19 cellular contexts compared by ENCODE assay signal in the genomic region with DNA sequence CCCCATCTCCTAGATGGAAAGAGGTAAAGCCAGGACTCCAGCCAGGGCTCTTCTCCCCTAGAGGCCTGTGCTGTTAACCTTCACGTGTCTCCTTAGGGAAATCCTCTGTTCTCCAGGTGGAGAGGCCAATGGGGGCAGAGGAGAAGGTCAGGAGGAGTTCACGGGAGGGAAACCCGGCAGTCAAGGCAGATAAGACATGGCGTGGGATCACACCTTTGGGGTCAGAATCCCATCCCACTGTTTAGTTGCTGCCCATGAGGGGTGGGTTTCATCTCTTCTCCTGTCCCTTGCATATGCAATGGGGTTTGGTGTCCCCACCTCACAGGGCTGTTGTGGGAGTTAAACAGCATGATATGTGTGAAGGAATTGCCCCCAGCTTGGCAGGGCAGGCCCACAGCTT.
DNase-seq lines count a peak whose midpoint lies in the region; ATAC-seq and TF ChIP-seq lines count a peak whose summit lies in the region.
"Had no signal": no experiment of that assay in that cellular context is flagged by ENCODE, and none has a peak within 500 bp of the region (broad histone marks: within the 10 kb centered on the region; RNA-seq: fewer than 3 reads in every experiment).

No MANE protein-coding gene starts in this region.

- DNase-seq in activated CD8-positive, alpha-beta memory T cell treated with anti-CD3 and anti-CD28 coated beads, Interleukin-2, amount 10 ng/mL, durations not matched to agents 7 days and 5 days, result peak; percentile 25
- DNase-seq in activated CD8-positive, alpha-beta memory T cell treated with anti-CD3 and anti-CD28 coated beads, Interleukin-2, amount 50 U/mL, for 4 hours, result no peak
- peak; percentile 23 for DNase-seq in left lobe of liver (ENCODE audit: low spot score)
- peak; percentile 62 for DNase-seq in mesenteric fat pad (ENCODE audit: low spot score)
- peak; percentile 44 to 85 for DNase-seq in vagina (ENCODE audit: extremely low spot score in 2 of 2)
- no peak for DNase-seq in stimulated activated naive CD8-positive, alpha-beta T cell treated with anti-CD3 and anti-CD28 coated beads, Interleukin-15, Interleukin-2, amounts not matched to agents 100 U/mL and 50 U/mL, for 24 hours
- DNase-seq: AML-193; Caco-2; Calu3; CD4-positive, alpha-beta T cell; CD8-positive, alpha-beta T cell; DMS79 treated with DMSO at 0.1 percent for 48 hours; GF-D8 had no signal

- H3K36me3 Mint-ChIP-seq in activated CD8-positive, alpha-beta memory T cell treated with anti-CD3 and anti-CD28 coated beads, Interleukin-2, amount 10 ng/mL, durations not matched to agents 7 days and 5 days, result no peaks in the 10 kb centered on the region
- H3K36me3 Mint-ChIP-seq: CD8-positive, alpha-beta T cell had no signal

- H3K27me3 Mint-ChIP-seq in activated CD8-positive, alpha-beta memory T cell treated with anti-CD3 and anti-CD28 coated beads, Interleukin-2, amount 10 ng/mL, durations not matched to agents 7 days and 5 days, result peaks cover 2% of the 10 kb centered on the region
- H3K27me3 Mint-ChIP-seq: CD4-positive, alpha-beta T cell had no signal

- no peaks in the 10 kb centered on the region for H3K9me3 ChIP-seq in vagina
- H3K9me3 ChIP-seq: A549 had no signal

- ATAC-seq in activated CD8-positive, alpha-beta memory T cell treated with anti-CD3 and anti-CD28 coated beads, Interleukin-2, amount 10 ng/mL, durations not matched to agents 7 days and 5 days, result no peak
- ATAC-seq in left lobe of liver, result no peak
- no peak for ATAC-seq in GM18867 (IDR thresholded peaks at IDR 0.05; ENCODE audit: unreplicated experiment)
- ATAC-seq in stimulated activated naive CD8-positive, alpha-beta T cell treated with anti-CD3 and anti-CD28 coated beads, Interleukin-15, Interleukin-2, amounts not matched to agents 100 U/mL and 50 U/mL, for 24 hours, result no peak
- ATAC-seq: A549; CD8-positive, alpha-beta T cell had no signal

- H3K27ac ChIP-seq in vagina, result no peak overlapping the region
- H3K27ac ChIP-seq: 22Rv1; A549; BLaER1 treated with 17β-estradiol and CSF1 and Interleukin-3, amounts not matched to agents 10 nM and 100 nM; C4-2B had no signal

- peaks cover 4% of the 10 kb centered on the region for H3K9me3 Mint-ChIP-seq in activated CD8-positive, alpha-beta memory T cell treated with anti-CD3 and anti-CD28 coated beads, Interleukin-2, amount 10 ng/mL, durations not matched to agents 7 days and 5 days (ENCODE audit: low read depth)

- no peaks in the 10 kb centered on the region for H3K4me1 Mint-ChIP-seq in activated CD8-positive, alpha-beta memory T cell treated with anti-CD3 and anti-CD28 coated beads, Interleukin-2, amount 10 ng/mL, durations not matched to agents 7 days and 5 days
- H3K4me1 Mint-ChIP-seq: B cell had no signal

- TF ChIP-seq CTCF in vagina (IDR thresholded peaks at IDR 0.05), result no peak

- H3K27ac Mint-ChIP-seq in activated CD8-positive, alpha-beta memory T cell treated with anti-CD3 and anti-CD28 coated beads, Interleukin-2, amount 10 ng/mL, durations not matched to agents 7 days and 5 days, result no peak overlapping the region
- H3K27ac Mint-ChIP-seq: B cell; CD4-positive, alpha-beta T cell; CD8-positive, alpha-beta T cell had no signal

- no peak for TF ChIP-seq POLR2A in vagina (IDR thresholded peaks at IDR 0.05)

- H3K36me3 ChIP-seq in vagina, result no peaks in the 10 kb centered on the region
- H3K36me3 ChIP-seq: BLaER1 treated with 17β-estradiol and CSF1 and Interleukin-3, amounts not matched to agents 10 nM and 100 nM had no signal

- CTCF ChIA-PET in activated CD8-positive, alpha-beta memory T cell treated with anti-CD3 and anti-CD28 coated beads, Interleukin-2, amount 10 ng/mL, durations not matched to agents 7 days and 5 days (lab: Charles Lee), result no interaction called here

- intact Hi-C loops in vagina (cut with DNase I), result no loop called here

- H3K4me1 ChIP-seq in vagina, result no peaks in the 10 kb centered on the region
- H3K4me1 ChIP-seq: A549; BLaER1 treated with 17β-estradiol and CSF1 and Interleukin-3, amounts not matched to agents 10 nM and 100 nM; Caco-2 had no signal

- no peaks in the 10 kb centered on the region for H3K27me3 ChIP-seq in vagina
- H3K27me3 ChIP-seq: BLaER1 treated with 17β-estradiol and CSF1 and Interleukin-3, amounts not matched to agents 10 nM and 100 nM had no signal

- H3K4me3 Mint-ChIP-seq in activated CD8-positive, alpha-beta memory T cell treated with anti-CD3 and anti-CD28 coated beads, Interleukin-2, amount 10 ng/mL, durations not matched to agents 7 days and 5 days, result no peak overlapping the region
- H3K4me3 Mint-ChIP-seq: B cell; CD4-positive, alpha-beta T cell; CD8-positive, alpha-beta T cell had no signal

- H3K4me3 ChIP-seq in vagina, result no peak overlapping the region
- H3K4me3 ChIP-seq: A549; BLaER1 treated with 17β-estradiol and CSF1 and Interleukin-3, amounts not matched to agents 10 nM and 100 nM had no signal

Comparison
In these comparisons a context has a peak if more than half of its experiments do, and no peak if none do; other contexts are left out.
1. DNase-seq: peak in activated CD8-positive, alpha-beta memory T cell treated with anti-CD3 and anti-CD28 coated beads, Interleukin-2, amount 10 ng/mL, durations not matched to agents 7 days and 5 days (single experiment), left lobe of liver (single experiment), mesenteric fat pad (single experiment) and vagina (2 of 2); none in activated CD8-positive, alpha-beta memory T cell treated with anti-CD3 and anti-CD28 coated beads, Interleukin-2, amount 50 U/mL, for 4 hours (single experiment) and stimulated activated naive CD8-positive, alpha-beta T cell treated with anti-CD3 and anti-CD28 coated beads, Interleukin-15, Interleukin-2, amounts not matched to agents 100 U/mL and 50 U/mL, for 24 hours (single experiment).